In the genomic region with DNA sequence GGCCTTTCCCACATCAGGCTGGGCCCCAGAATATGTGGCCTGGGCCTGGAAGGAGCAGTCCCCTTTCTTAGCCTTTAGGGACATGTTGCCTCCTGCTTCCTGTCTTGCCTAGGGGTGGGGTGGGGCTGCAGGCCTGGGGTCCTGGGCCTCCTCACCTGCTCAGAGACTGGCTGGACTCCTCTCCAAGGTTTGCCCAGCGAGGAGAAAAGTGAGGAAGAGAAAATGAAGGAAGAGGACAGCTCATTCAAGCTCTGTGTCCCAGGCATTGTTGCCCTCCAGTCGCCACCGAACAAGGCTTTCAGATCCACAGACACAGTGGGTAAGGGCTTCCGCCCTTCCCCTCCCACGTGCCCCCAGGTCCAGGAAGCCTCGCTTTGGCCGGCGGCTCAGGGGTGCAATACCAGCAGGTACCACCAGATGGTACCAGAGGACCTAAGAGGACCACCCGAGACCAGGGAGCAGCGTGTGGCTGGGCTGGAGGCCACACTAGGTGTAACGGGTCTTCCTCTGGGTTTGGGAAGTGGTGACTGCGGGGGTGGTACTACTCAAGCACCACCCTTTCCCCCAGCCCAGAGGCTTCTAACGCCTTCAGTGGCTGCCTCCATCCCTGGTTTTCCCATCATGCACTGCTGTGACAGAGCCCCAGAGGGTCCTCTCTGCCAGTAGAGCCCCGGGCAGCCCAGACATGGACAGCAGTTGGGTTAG, we compare ENCODE assay signal across 9 cellular contexts. TPM values are rescaled to one million over a fixed set of nuclear protein-coding genes. Genes with fewer than 3 reads are reported as not detected.
A peak's percentile ranks its signal among the peaks of the same experiment; 100 is the strongest.
DNase-seq lines count a peak whose midpoint lies in the region; ATAC-seq and TF ChIP-seq lines count a peak whose summit lies in the region.
"Had no signal": no experiment of that assay in that cellular context is flagged by ENCODE, and none has a peak within 500 bp of the region (broad histone marks: within the 10 kb centered on the region; RNA-seq: fewer than 3 reads in every experiment).

No MANE protein-coding gene starts in this region.

- H2AFZ ChIP-seq in KMS-11 (ENCODE audit: low read depth), result peak overlapping the region; percentile 77

- H3K9ac ChIP-seq in KMS-11, result peak overlapping the region; percentile 35; the same call in 1 of the 2 replicates

- TF ChIP-seq CTCF in CD14-positive monocyte (IDR thresholded peaks at IDR 0.05) (peak; percentile 87), KMS-11 (conservative IDR thresholded peaks at IDR 0.05; ENCODE audit: low read depth, low read length) (peak; percentile 97), fibroblast of the aortic adventitia (IDR thresholded peaks at IDR 0.05; ENCODE audit: insufficient read depth, low read length) (peak; percentile 97), neutrophil (IDR thresholded peaks at IDR 0.05) (peak; percentile 95), testis (IDR thresholded peaks at IDR 0.05) (peak; percentile 98 to 99 (median 98))

- WGBS in testis, 2 donors, result 35 to 74% methylated on average over 4 to 14 of the region's 14 CpGs

- peaks cover 0 to 2% (median 0%) of the 10 kb centered on the region in 7 donors for H3K9me3 Mint-ChIP-seq in CD14-positive monocyte
- H3K9me3 Mint-ChIP-seq in activated T-helper 17 cell treated with anti-CD3 and anti-CD28 coated beads, Interleukin-2, amount 50 U/mL, for 72 hours, result no peaks in the 10 kb centered on the region

- H3K4me1 ChIP-seq in KMS-11 (ENCODE audit: low read depth, poor library complexity, severe bottlenecking) (peaks cover 24% of the 10 kb centered on the region), neutrophil (ENCODE audit: control insufficient read depth in 1 of 2, insufficient read depth in 1 of 2, low read depth in 1 of 2, low read length in 1 of 2) (peaks cover 6 to 7% of the 10 kb centered on the region in 2 experiments), testis (peaks cover 26% of the 10 kb centered on the region)

- peak overlapping the region; percentile 39 for H3K4me2 ChIP-seq in KMS-11

- H3K36me3 Mint-ChIP-seq in CD14-positive monocyte, result no peaks in the 10 kb centered on the region
- no peaks in the 10 kb centered on the region for H3K36me3 Mint-ChIP-seq in activated T-helper 17 cell treated with anti-CD3 and anti-CD28 coated beads, Interleukin-2, amount 50 U/mL, for 72 hours (ENCODE audit: low read depth)

- TF ChIP-seq POLR2A in testis (IDR thresholded peaks at IDR 0.05), result no peak

- H3K4me1 Mint-ChIP-seq in CD14-positive monocyte, result peaks cover 11% of the 10 kb centered on the region
- peaks cover 9% of the 10 kb centered on the region for H3K4me1 Mint-ChIP-seq in activated T-helper 17 cell treated with anti-CD3 and anti-CD28 coated beads, Interleukin-2, amount 50 U/mL, for 72 hours

- peaks cover 0 to 2% (median 2%) of the 10 kb centered on the region in 3 donors for H3K27me3 Mint-ChIP-seq in CD14-positive monocyte (ENCODE audit: low read depth in 3 of 3)
- H3K27me3 Mint-ChIP-seq in activated T-helper 17 cell treated with anti-CD3 and anti-CD28 coated beads, Interleukin-2, amount 50 U/mL, for 72 hours, result no peaks in the 10 kb centered on the region

- H3K4me3 Mint-ChIP-seq in CD14-positive monocyte, result peak overlapping the region; percentile 56 to 62
- peak overlapping the region; percentile 81 for H3K4me3 Mint-ChIP-seq in activated T-helper 17 cell treated with anti-CD3 and anti-CD28 coated beads, Interleukin-2, amount 50 U/mL, for 72 hours

- DNase-seq in CD14-positive monocyte (ENCODE audit: low spot score) (peak; percentile 70), RPMI8226 (peak; percentile 83), fibroblast of the aortic adventitia (ENCODE audit: low read depth) (peak; percentile 77), testis (peak; percentile 93)

- H3K27ac ChIP-seq in KMS-11 (no peak overlapping the region), neutrophil (no peak overlapping the region), testis (no peak overlapping the region)
- H3K27ac ChIP-seq: SK-N-MC had no signal

- ATAC-seq in GM19372 (IDR thresholded peaks at IDR 0.05; ENCODE audit: low read depth, unreplicated experiment), result peak; percentile 59
- ATAC-seq in activated T-helper 17 cell treated with anti-CD3 and anti-CD28 coated beads, Interleukin-2, amount 50 U/mL, for 72 hours (replicated peaks), result peak; percentile 82

- intact Hi-C loops in CD14-positive monocyte (cut with micrococcal nuclease) (loop anchor here in 1 of 2 donors (5.0 kb wide), 1 partner anchor 117 kb away; no protein-coding TSS in a partner anchor), testis (cut with DNase I; ENCODE audit: low total_unique reads) (loop anchor here (10.0 kb wide), 1 partner anchor 569 kb away; no protein-coding TSS in a partner anchor)

- H3K27me3 ChIP-seq in KMS-11 (ENCODE audit: insufficient read depth, low read depth) (no peaks in the 10 kb centered on the region), neutrophil (no peaks in the 10 kb centered on the region), testis (no peaks in the 10 kb centered on the region)

- no peaks in the 10 kb centered on the region for H4K20me1 ChIP-seq in KMS-11 (ENCODE audit: insufficient read depth)

- H3K4me3 ChIP-seq in KMS-11 (IDR thresholded peaks at IDR 0.05; ENCODE audit: insufficient read depth, low read depth, low read length), result no peak overlapping the region
- no peak overlapping the region for H3K4me3 ChIP-seq in fibroblast of the aortic adventitia (ENCODE audit: low read depth, low read length)
- no peak overlapping the region for H3K4me3 ChIP-seq in neutrophil (ENCODE audit: low read depth in 1 of 2, low read length in 1 of 2)
- H3K4me3 ChIP-seq in testis, result no peak overlapping the region
- H3K4me3 ChIP-seq: SK-N-MC had no signal

- H3K9me3 ChIP-seq in neutrophil (no peaks in the 10 kb centered on the region), testis (no peaks in the 10 kb centered on the region)

- H3K27ac Mint-ChIP-seq in CD14-positive monocyte, result peak overlapping the region in 3 of 7 donors; percentile 40 to 87 (median 81)
- H3K27ac Mint-ChIP-seq in activated T-helper 17 cell treated with anti-CD3 and anti-CD28 coated beads, Interleukin-2, amount 50 U/mL, for 72 hours, result peak overlapping the region; percentile 90

- no peaks in the 10 kb centered on the region for H3K79me2 ChIP-seq in KMS-11 (ENCODE audit: insufficient read depth, low read depth)

- no peaks in the 10 kb centered on the region for H3K36me3 ChIP-seq in KMS-11 (ENCODE audit: insufficient read depth)
- H3K36me3 ChIP-seq in neutrophil, result no peaks in the 10 kb centered on the region
- H3K36me3 ChIP-seq in testis (ENCODE audit: low read depth, missing control alignments), result no peaks in the 10 kb centered on the region

RNA-seq across cellular contexts. Expression of a gene that starts 5.5 kb away (rescaled TPM):
- polyA plus RNA-seq in CD14-positive monocyte (10 to 100 TPM; 27.8 to 34.0 TPM), testis (ENCODE audit: insufficient read depth, low read depth, low replicate concordance) (17.3 TPM)
- total RNA-seq in activated T-helper 17 cell treated with anti-CD3 and anti-CD28 coated beads, Interleukin-2, amount 50 U/mL, for 72 hours, result 10 to 100 TPM; 48.8 to 61.9 TPM
- total RNA-seq in fibroblast of the aortic adventitia (ENCODE audit: low replicate concordance) (5.2 and 9.9 TPM in 2 replicates), testis (10 to 100 TPM; 13.1 to 14.8 TPM)

RNA-seq across cellular contexts. Expression of a gene that starts 35.6 kb away (rescaled TPM):
- polyA plus RNA-seq in CD14-positive monocyte, result not detected
- 10 to 100 TPM; 57.0 to 59.7 TPM for total RNA-seq in activated T-helper 17 cell treated with anti-CD3 and anti-CD28 coated beads, Interleukin-2, amount 50 U/mL, for 72 hours
- total RNA-seq in fibroblast of the aortic adventitia (ENCODE audit: low replicate concordance), result 13.4 and 91.2 TPM in 2 replicates
- 100 to 1,000 TPM in 1 of 2 donors, 10 to 100 TPM in 1; 80.3 to 146 TPM for total RNA-seq in testis
- 58.2 TPM for polyA plus RNA-seq in testis (ENCODE audit: insufficient read depth, low read depth, low replicate concordance)
